ENCODE assay signal across 23 cellular contexts in genomic region chr4:108375434-108375833, GRCh38.
"Had no signal": no experiment of that assay in that cellular context is flagged by ENCODE, and none has a peak within 500 bp of the region (broad histone marks: within the 10 kb centered on the region; RNA-seq: fewer than 3 reads in every experiment).

No MANE protein-coding gene starts in this region.

- H3K79me2 ChIP-seq: hepatocyte had no signal

- H3K4me1 ChIP-seq: colonic mucosa, foreskin keratinocyte, gastroesophageal sphincter, heart left ventricle, left lung, lower lobe of right lung had no signal

- FAIRE-seq: endometrium, frontal cortex, islet of Langerhans, keratinocyte had no signal

- H3K27me3 ChIP-seq: colonic mucosa had no signal

- H3K9me3 ChIP-seq: colonic mucosa, gastroesophageal sphincter, heart left ventricle, left lung, lower lobe of right lung, mucosa of descending colon had no signal

- H3K4me3 ChIP-seq: colonic mucosa, gastroesophageal sphincter, heart left ventricle, hepatocyte, left lung, lower lobe of right lung, mucosa of descending colon had no signal

- H2AFZ ChIP-seq: hepatocyte had no signal

- H3K36me3 ChIP-seq: colonic mucosa, gastroesophageal sphincter, heart left ventricle, left lung, lower lobe of right lung had no signal

- H3K4me2 ChIP-seq: hepatocyte had no signal

- H3K27ac ChIP-seq: colonic mucosa, epithelial cell of prostate, foreskin keratinocyte, gastroesophageal sphincter, heart left ventricle, hepatocyte, left lung, lower lobe of right lung had no signal

- ATAC-seq: effector memory CD8-positive, alpha-beta T cell; esophagus mucosa; foreskin keratinocyte; gastroesophageal sphincter; heart left ventricle; left cardiac atrium; left lung; left ventricle myocardium superior; lower lobe of right lung; mucosa of descending colon had no signal

- DNase-seq: colonic mucosa; cortex of kidney; effector CD8-positive, alpha-beta T cell; effector memory CD8-positive, alpha-beta T cell; endodermal cell; erythroblast; foreskin keratinocyte; heart left ventricle; left cardiac atrium; left lung; left ventricle myocardium superior; lower lobe of right lung; mesenchymal stem cell; mucosa of descending colon; naive B cell had no signal
